In the genomic region with DNA sequence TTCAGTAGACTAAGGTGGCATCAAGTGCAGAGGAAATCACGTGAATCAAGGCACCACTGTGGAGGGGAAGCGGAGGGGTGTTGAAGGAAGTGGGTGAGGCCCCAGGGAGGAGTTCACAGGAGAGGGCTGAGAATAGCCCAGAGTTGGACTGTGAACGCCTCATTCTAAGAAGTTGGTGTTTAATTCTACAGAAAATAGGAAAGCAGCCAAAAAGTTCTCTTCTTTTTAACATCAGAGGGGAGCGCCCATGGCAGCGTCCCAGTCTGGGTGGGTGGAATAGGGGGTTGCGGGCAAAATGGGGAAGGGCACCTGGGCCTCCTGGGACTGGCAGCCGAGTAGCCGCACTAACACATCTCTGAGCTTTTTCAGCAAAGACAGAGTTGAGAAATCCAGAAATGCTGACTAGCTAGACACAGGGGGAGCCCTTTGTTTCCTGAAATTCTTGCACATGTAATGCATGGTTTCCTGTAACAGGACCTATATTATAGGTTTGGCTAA, we compare ENCODE assay signal across 8 cellular contexts.
DNase-seq lines count a peak whose midpoint lies in the region; ATAC-seq and TF ChIP-seq lines count a peak whose summit lies in the region.

No MANE protein-coding gene starts in this region.

- H3K27ac Mint-ChIP-seq in activated naive CD8-positive, alpha-beta T cell treated with anti-CD3 and anti-CD28 coated beads, Interleukin-2, amount 10 ng/mL, durations not matched to agents 7 days and 5 days: peak overlapping the region; percentile 94

- H3K9me3 ChIP-seq in SJCRH30 (replicated peaks) (no peaks in the 10 kb centered on the region; the same call in 1 of the 2 replicates), vagina (no peaks in the 10 kb centered on the region)

- intact Hi-C loops in vagina (cut with DNase I): no loop called here

- peaks cover 26% of the 10 kb centered on the region for H3K4me1 Mint-ChIP-seq in activated naive CD8-positive, alpha-beta T cell treated with anti-CD3 and anti-CD28 coated beads, Interleukin-2, amount 10 ng/mL, durations not matched to agents 7 days and 5 days

- H3K27ac ChIP-seq in SJCRH30 (no peak overlapping the region), vagina (no peak overlapping the region)

- H3K4me3 ChIP-seq in GM06990 (replicated peaks; ENCODE audit: low read depth, low read length): no peak overlapping the region
- H3K4me3 ChIP-seq in SJCRH30: no peak overlapping the region
- no peak overlapping the region for H3K4me3 ChIP-seq in vagina

- no peak for TF ChIP-seq POLR2A in vagina (IDR thresholded peaks at IDR 0.05)

- H3K9me3 Mint-ChIP-seq in activated naive CD8-positive, alpha-beta T cell treated with anti-CD3 and anti-CD28 coated beads, Interleukin-2, amount 10 ng/mL, durations not matched to agents 7 days and 5 days: peaks cover 4% of the 10 kb centered on the region

- H3K4me1 ChIP-seq in SJCRH30 (no peaks in the 10 kb centered on the region), vagina (peaks cover 12% of the 10 kb centered on the region)

- TF ChIP-seq CTCF in GM06990 (IDR thresholded peaks at IDR 0.05; ENCODE audit: insufficient read depth, low read length, poor library complexity, severe bottlenecking) (no peak), vagina (IDR thresholded peaks at IDR 0.05) (no peak)

- H3K27me3 Mint-ChIP-seq in activated naive CD8-positive, alpha-beta T cell treated with anti-CD3 and anti-CD28 coated beads, Interleukin-2, amount 10 ng/mL, durations not matched to agents 7 days and 5 days: no peaks in the 10 kb centered on the region

- DNase-seq in GM06990 (ENCODE audit: extremely low read depth, insufficient read length) (peak; percentile 18), T follicular helper cell (ENCODE audit: low read depth) (peak; percentile 17), SJCRH30 (no peak), vagina (ENCODE audit: extremely low spot score in 2 of 2) (no peak), NCI-H1436 treated with DMSO at 0.1 percent for 48 hours (lab: John Stamatoyannopoulos, UW) (no peak)
- DNase-seq in activated naive CD8-positive, alpha-beta T cell treated with anti-CD3 and anti-CD28 coated beads, Interleukin-2, amount 10 ng/mL, durations not matched to agents 7 days and 5 days: peak; percentile 57
- peak; percentile 35 to 49 for DNase-seq in stimulated activated CD4-positive, alpha-beta T cell treated with anti-CD3 and anti-CD28 coated beads, Interleukin-2, amount 100 ng/mL, for 24 hours

- POLR2A ChIA-PET in activated naive CD8-positive, alpha-beta T cell treated with anti-CD3 and anti-CD28 coated beads, Interleukin-2, amount 10 ng/mL, durations not matched to agents 7 days and 5 days (lab: Charles Lee): interaction anchor here (1.0 to 1.5 kb wide), 2 partner anchors 191 to 228 kb away, joined by 3 to 5 read pairs; a partner anchor contains a TSS

- H3K36me3 Mint-ChIP-seq in activated naive CD8-positive, alpha-beta T cell treated with anti-CD3 and anti-CD28 coated beads, Interleukin-2, amount 10 ng/mL, durations not matched to agents 7 days and 5 days: peaks cover 5% of the 10 kb centered on the region

- no peaks in the 10 kb centered on the region for H3K27me3 ChIP-seq in GM06990 (replicated peaks; ENCODE audit: control insufficient read depth, insufficient read depth, low read length)
- no peaks in the 10 kb centered on the region for H3K27me3 ChIP-seq in SJCRH30
- H3K27me3 ChIP-seq in vagina: no peaks in the 10 kb centered on the region

- peak; percentile 75 for ATAC-seq in HG02759 (IDR thresholded peaks at IDR 0.05; ENCODE audit: unreplicated experiment)
- peak; percentile 100 for ATAC-seq in activated naive CD8-positive, alpha-beta T cell treated with anti-CD3 and anti-CD28 coated beads, Interleukin-2, amount 10 ng/mL, durations not matched to agents 7 days and 5 days (ENCODE audit: low read depth)

- H3K36me3 ChIP-seq in GM06990 (ENCODE audit: control insufficient read depth, insufficient read depth, low read length) (no peaks in the 10 kb centered on the region), SJCRH30 (peaks cover 70% of the 10 kb centered on the region), vagina (no peaks in the 10 kb centered on the region)

- H3K4me3 Mint-ChIP-seq in activated naive CD8-positive, alpha-beta T cell treated with anti-CD3 and anti-CD28 coated beads, Interleukin-2, amount 10 ng/mL, durations not matched to agents 7 days and 5 days: peak overlapping the region; percentile 77

Comparison
In these comparisons a context has a peak if more than half of its experiments do, and no peak if none do; other contexts are left out.
1. DNase-seq: peak in GM06990 (single experiment), T follicular helper cell (single experiment), activated naive CD8-positive, alpha-beta T cell treated with anti-CD3 and anti-CD28 coated beads, Interleukin-2, amount 10 ng/mL, durations not matched to agents 7 days and 5 days (single experiment) and stimulated activated CD4-positive, alpha-beta T cell treated with anti-CD3 and anti-CD28 coated beads, Interleukin-2, amount 100 ng/mL, for 24 hours (2 of 2); none in SJCRH30 (0 of 2), vagina (0 of 2) and NCI-H1436 treated with DMSO at 0.1 percent for 48 hours (single experiment).